Comparison of ENCODE assay signal across 1 cellular context in the genomic region with DNA sequence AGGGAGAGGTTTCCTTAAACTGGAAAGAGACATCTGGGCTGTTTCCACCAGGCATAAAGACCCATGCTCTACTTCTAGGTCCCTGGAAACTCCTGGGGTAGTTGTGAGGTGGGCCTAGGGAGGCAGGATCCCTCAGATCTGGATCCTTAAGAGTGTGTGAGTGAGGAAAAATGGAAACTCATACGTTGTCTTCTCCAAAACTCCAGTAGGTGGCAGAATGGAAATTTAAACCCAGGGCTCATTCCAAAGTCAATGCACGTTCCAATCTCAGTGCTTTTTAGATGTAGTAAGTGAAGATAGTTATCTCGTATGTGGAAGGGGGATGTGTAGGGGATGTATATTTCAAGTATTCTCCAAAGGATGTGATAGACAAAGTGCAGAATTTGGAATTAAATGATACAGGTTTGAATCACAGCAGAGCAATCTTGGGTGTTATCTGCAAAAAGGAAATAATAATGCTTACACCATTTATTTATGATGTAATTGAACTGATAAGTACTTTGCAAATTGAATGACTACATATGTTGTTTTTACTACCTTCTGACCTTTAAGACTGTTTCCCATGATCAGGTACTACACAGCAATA.
TF ChIP-seq lines count a peak whose summit lies in the region.

No MANE protein-coding gene starts in this region.

TF ChIP-seq in IMR-90, 13 proteins besides CTCF, POLR2A, EP300 and RAD21:
- TF ChIP-seq RCOR1 (IDR thresholded peaks at IDR 0.05; ENCODE audit: insufficient replicate concordance, low read length), result no peak
- TF ChIP-seq CHD1 (IDR thresholded peaks at IDR 0.05; ENCODE audit: low read depth, low read length), result no peak
- TF ChIP-seq BHLHE40 (IDR thresholded peaks at IDR 0.05; ENCODE audit: low read depth, low read length), result no peak
- TF ChIP-seq SMC3 (IDR thresholded peaks at IDR 0.05; ENCODE audit: low read depth, low read length), result peak; percentile 54
- TF ChIP-seq NFE2L2 (IDR thresholded peaks at IDR 0.05; ENCODE audit: low read depth, low read length), result no peak
- TF ChIP-seq, protein P1, sequence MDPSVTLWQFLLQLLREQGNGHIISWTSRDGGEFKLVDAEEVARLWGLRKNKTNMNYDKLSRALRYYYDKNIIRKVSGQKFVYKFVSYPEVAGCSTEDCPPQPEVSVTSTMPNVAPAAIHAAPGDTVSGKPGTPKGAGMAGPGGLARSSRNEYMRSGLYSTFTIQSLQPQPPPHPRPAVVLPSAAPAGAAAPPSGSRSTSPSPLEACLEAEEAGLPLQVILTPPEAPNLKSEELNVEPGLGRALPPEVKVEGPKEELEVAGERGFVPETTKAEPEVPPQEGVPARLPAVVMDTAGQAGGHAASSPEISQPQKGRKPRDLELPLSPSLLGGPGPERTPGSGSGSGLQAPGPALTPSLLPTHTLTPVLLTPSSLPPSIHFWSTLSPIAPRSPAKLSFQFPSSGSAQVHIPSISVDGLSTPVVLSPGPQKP (IDR thresholded peaks at IDR 0.05; ENCODE audit: borderline replicate concordance, low read depth, low read length), result no peak
TF ChIP-seq in IMR-90: peak in this region for 1.
